ENCODE assay signal across 10 cellular contexts in the genomic region with DNA sequence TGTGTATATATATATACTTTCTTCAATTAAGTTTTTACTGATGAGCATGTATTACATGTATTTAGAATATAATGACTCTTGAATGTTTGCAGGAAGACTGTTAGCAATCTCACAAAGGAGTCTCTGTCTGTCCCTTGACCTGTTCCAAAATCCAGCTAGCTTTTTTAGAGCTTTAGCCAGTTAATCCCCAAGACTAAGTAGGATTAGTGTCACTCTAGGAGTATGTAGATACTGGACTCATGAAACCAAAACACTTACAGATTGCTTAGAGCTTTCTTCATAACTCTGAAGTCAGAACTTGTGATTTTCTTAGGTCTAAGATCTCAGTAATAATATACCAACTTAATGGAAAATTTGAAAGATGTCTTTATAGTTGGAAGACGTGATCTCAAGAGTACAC. TPM values are rescaled to one million over a fixed set of nuclear protein-coding genes. Genes with fewer than 3 reads are reported as not detected.
DNase-seq lines count a peak whose midpoint lies in the region; ATAC-seq and TF ChIP-seq lines count a peak whose summit lies in the region.
"Had no signal": no experiment of that assay in that cellular context is flagged by ENCODE, and none has a peak within 500 bp of the region (broad histone marks: within the 10 kb centered on the region; RNA-seq: fewer than 3 reads in every experiment).

No MANE protein-coding gene starts in this region.

- peak overlapping the region; percentile 78 for H3K4me2 ChIP-seq in SK-N-SH

- peaks cover 11 to 24% of the 10 kb centered on the region in 2 experiments for H3K36me3 ChIP-seq in SK-N-SH (replicated peaks in 1 of 2; ENCODE audit: control insufficient read depth in 1 of 2, insufficient read depth in 2 of 2, low read length in 1 of 2)
- no peaks in the 10 kb centered on the region; the same call in 1 of the 2 replicates for H3K36me3 ChIP-seq in Panc1 (ENCODE audit: control insufficient read depth, insufficient read depth, low read length)

- H3F3A ChIP-seq in SK-N-SH (replicated peaks; ENCODE audit: insufficient read depth), result peaks cover 27% of the 10 kb centered on the region

- H3K9me3 ChIP-seq in SK-N-SH (no peaks in the 10 kb centered on the region), Panc1 (ENCODE audit: control insufficient read depth, insufficient read depth, low read depth, low read length) (no peaks in the 10 kb centered on the region)

- TF ChIP-seq RAD21 in SK-N-SH (IDR thresholded peaks at IDR 0.05; ENCODE audit: low read length), result no peak

- H3K4me3 ChIP-seq in SK-N-SH (ENCODE audit: low read depth in 2 of 2, low read length in 1 of 2), result peak overlapping the region; percentile 23 to 79; a peak in 2 of 4 replicates
- peak overlapping the region; percentile 17 to 88; a peak in 3 of 4 replicates for H3K4me3 ChIP-seq in Panc1 (ENCODE audit: low read depth in 2 of 2, low read length in 2 of 2)
- peak overlapping the region; percentile 21 for H3K4me3 ChIP-seq in skeletal muscle cell (ENCODE audit: low read depth, low read length)

- TF ChIP-seq EP300 in SK-N-SH (IDR thresholded peaks at IDR 0.05; ENCODE audit: borderline replicate concordance in 1 of 2, low read depth in 1 of 2, low read length in 1 of 2), result no peak

- CTCF ChIA-PET in SK-N-SH (lab: Yijun Ruan, JAX), result interaction anchor here (0.6 to 3.2 kb wide), 8 partner anchors 19 to 754 kb away, joined by 3 to 11 read pairs (median 4); no protein-coding TSS in a partner anchor
- CTCF ChIA-PET in Panc1 (lab: Charles Lee), result no interaction called here

- ATAC-seq in SK-N-SH treated with all-trans-retinoic acid at 6 μM for 48 hours (no peak), Panc1 (no peak), HG03159 (IDR thresholded peaks at IDR 0.05; ENCODE audit: unreplicated experiment) (no peak), GM21723 (IDR thresholded peaks at IDR 0.05; ENCODE audit: unreplicated experiment) (no peak)

- no TSS peak for BruUV-seq in Panc1 (replicated peaks; lab: Mats Ljungman, UMichigan)

- intact Hi-C loops in Panc1 (cut with micrococcal nuclease; ENCODE audit: unreplicated experiment), result no loop called here

- H3K27ac ChIP-seq in SK-N-SH (ENCODE audit: low read depth in 2 of 2, low read length in 1 of 2), result peak overlapping the region in 1 of 2 experiments; percentile 88; a peak in 2 of 4 replicates
- H3K27ac ChIP-seq in Panc1 (ENCODE audit: low read length), result peak overlapping the region; percentile 78
- peak overlapping the region; percentile 23 for H3K27ac ChIP-seq in epithelial cell of prostate

- no peak for TF ChIP-seq CTCF in SK-N-SH (IDR thresholded peaks at IDR 0.05)
- no peak for TF ChIP-seq CTCF in Panc1 (IDR thresholded peaks at IDR 0.05)
- no peak for TF ChIP-seq CTCF in GM13977 (IDR thresholded peaks at IDR 0.05; ENCODE audit: extremely low read depth, insufficient read depth, missing control alignments)

- H3K79me2 ChIP-seq in SK-N-SH (ENCODE audit: insufficient read depth), result peaks cover 69% of the 10 kb centered on the region

- H4K20me1 ChIP-seq in SK-N-SH (ENCODE audit: insufficient read depth), result peaks cover 52% of the 10 kb centered on the region

- no peak overlapping the region for H2AFZ ChIP-seq in SK-N-SH (ENCODE audit: low read depth)

- POLR2A ChIA-PET in SK-N-SH (lab: Yijun Ruan, JAX), result no interaction called here
- POLR2A ChIA-PET in Panc1 (lab: Charles Lee), result interaction anchor here (0.6 kb wide), 1 partner anchor 13 kb away, joined by 4 read pairs; no protein-coding TSS in a partner anchor

- no peaks in the 10 kb centered on the region for H3K9me2 ChIP-seq in SK-N-SH

- in situ Hi-C loops in Panc1 (cut with HindIII; ENCODE audit: low pct_unique_long_range_greater_than_20kb, low sequenced_read_pairs), result no loop called here
- in situ Hi-C loops in GM13977 (cut with MboI; ENCODE audit: low pct_unique_long_range_greater_than_20kb, low sequenced_read_pairs, unreplicated experiment), result no loop called here

- WGBS in SK-N-SH (ENCODE audit: low lambda C conversion rate), result 96% methylated on average over 1 of the region's 1 CpG

- H3K4me1 ChIP-seq in SK-N-SH (ENCODE audit: control insufficient read depth in 1 of 2, insufficient read depth in 2 of 2, low read depth in 1 of 2, low read length in 1 of 2) (peaks cover 8 to 15% of the 10 kb centered on the region in 2 experiments; a peak in 3 of 4 replicates), Panc1 (ENCODE audit: control insufficient read depth, insufficient read depth, low read length) (peaks cover 16% of the 10 kb centered on the region)

- peak overlapping the region; percentile 97; the same call in 1 of the 2 replicates for H3K9ac ChIP-seq in SK-N-SH

- DNase-seq in SK-N-SH, result no peak
- no peak for DNase-seq in Panc1 (ENCODE audit: low read depth, low spot score)
- DNase-seq in epithelial cell of prostate (ENCODE audit: low read depth, low spot score), result no peak
- no peak for DNase-seq in skeletal muscle cell (ENCODE audit: low read depth)
- DNase-seq in GM13977 (ENCODE audit: low spot score), result no peak
- DNase-seq: 8988T, NCI-H2081 had no signal

- no peaks in the 10 kb centered on the region for H3K27me3 ChIP-seq in SK-N-SH (ENCODE audit: insufficient read depth)
- H3K27me3 ChIP-seq in Panc1 (ENCODE audit: control insufficient read depth, insufficient read depth, low read length), result no peaks in the 10 kb centered on the region

TF ChIP-seq in SK-N-SH, 30 proteins besides CTCF, POLR2A, EP300 and RAD21:
- TF ChIP-seq MEF2A (IDR thresholded peaks at IDR 0.05; ENCODE audit: borderline replicate concordance, low read depth) (no peak), JUND (IDR thresholded peaks at IDR 0.05) (no peak), EZH2phosphoT487 (IDR thresholded peaks at IDR 0.05; ENCODE audit: borderline replicate concordance, low read depth) (no peak), CHD2 (IDR thresholded peaks at IDR 0.05; ENCODE audit: low read length, partially characterized antibody) (no peak), TAF1 (IDR thresholded peaks at IDR 0.05; ENCODE audit: borderline replicate concordance, low read depth, low read length) (no peak), TCF12 (IDR thresholded peaks at IDR 0.05) (no peak), GABPA (IDR thresholded peaks at IDR 0.05; ENCODE audit: low read depth) (no peak), NFIC (IDR thresholded peaks at IDR 0.05; ENCODE audit: borderline replicate concordance) (no peak), ELF1 (IDR thresholded peaks at IDR 0.05) (no peak), POLR2AphosphoS5 (IDR thresholded peaks at IDR 0.05; ENCODE audit: low read depth, low read length) (no peak)
- TF ChIP-seq, protein P1, sequence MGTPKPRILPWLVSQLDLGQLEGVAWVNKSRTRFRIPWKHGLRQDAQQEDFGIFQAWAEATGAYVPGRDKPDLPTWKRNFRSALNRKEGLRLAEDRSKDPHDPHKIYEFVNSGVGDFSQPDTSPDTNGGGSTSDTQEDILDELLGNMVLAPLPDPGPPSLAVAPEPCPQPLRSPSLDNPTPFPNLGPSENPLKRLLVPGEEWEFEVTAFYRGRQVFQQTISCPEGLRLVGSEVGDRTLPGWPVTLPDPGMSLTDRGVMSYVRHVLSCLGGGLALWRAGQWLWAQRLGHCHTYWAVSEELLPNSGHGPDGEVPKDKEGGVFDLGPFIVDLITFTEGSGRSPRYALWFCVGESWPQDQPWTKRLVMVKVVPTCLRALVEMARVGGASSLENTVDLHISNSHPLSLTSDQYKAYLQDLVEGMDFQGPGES (IDR thresholded peaks at IDR 0.05; ENCODE audit: low read depth, low read length), result no peak

TF ChIP-seq in SK-N-SH treated with all-trans-retinoic acid at 6 μM for 48 hours, 23 proteins besides CTCF, POLR2A, EP300 and RAD21:
- TF ChIP-seq ARNTL (CRISPR knock-in tag; IDR thresholded peaks at IDR 0.05; ENCODE audit: borderline replicate concordance, low read depth) (no peak), ZNF70 (CRISPR knock-in tag; IDR thresholded peaks at IDR 0.05) (no peak), ZFP30 (CRISPR knock-in tag; IDR thresholded peaks at IDR 0.05) (no peak), BACH2 (CRISPR knock-in tag; IDR thresholded peaks at IDR 0.05; ENCODE audit: borderline replicate concordance) (no peak), CSDC2 (CRISPR knock-in tag; IDR thresholded peaks at IDR 0.05) (no peak), ESRRG (CRISPR knock-in tag; IDR thresholded peaks at IDR 0.05) (no peak)
TF ChIP-seq in SK-N-SH treated with all-trans-retinoic acid at 6 μM for 48 hours: peak in this region for 0.

RNA-seq across cellular contexts. Expression of a gene that starts 2.2 kb away (rescaled TPM):
- 32.7 and 48.7 TPM in 2 replicates for polyA plus RNA-seq in SK-N-SH (2012; rRNA removed)
- polyA plus RNA-seq in SK-N-SH (2012; cell fraction: cytosol; rRNA removed), result 35.3 and 41.7 TPM in 2 replicates
- 63.2 and 123 TPM in 2 replicates for polyA plus RNA-seq in SK-N-SH (2012; cell fraction: nucleus; rRNA removed)
- 83.7 TPM for total RNA-seq in Panc1 (2021; ENCODE audit: unreplicated experiment)
- 91.5 TPM for polyA plus RNA-seq in Panc1 (2012; ENCODE audit: insufficient read length)
